Comparison of ENCODE assay signal across 8 cellular contexts in genomic region chr1:225962440-225962975, GRCh38. TPM values are rescaled to one million over a fixed set of nuclear protein-coding genes. Genes with fewer than 3 reads are reported as not detected.
DNase-seq lines count a peak whose midpoint lies in the region; TF ChIP-seq lines count a peak whose summit lies in the region.

No MANE protein-coding gene starts in this region.

- intact Hi-C loops in Calu3 (cut with micrococcal nuclease; ENCODE audit: unreplicated experiment): no loop called here
- intact Hi-C loops in OCI-LY7 (cut with micrococcal nuclease; ENCODE audit: unreplicated experiment): loop anchor here (2.0 kb wide), 1 partner anchor 38 kb away; the partner anchor contains the start of gene PYCR2
- intact Hi-C loops in vagina (cut with DNase I): no loop called here

- BruUV-seq in Calu3 (replicated peaks; lab: Mats Ljungman, UMichigan): no TSS peak
- BruUV-seq in OCI-LY7 (replicated peaks; lab: Mats Ljungman, UMichigan): no TSS peak

- H3K36me3 Mint-ChIP-seq in Calu3 (ENCODE audit: insufficient read depth, unreplicated experiment) (no peaks in the 10 kb centered on the region), H9 (ENCODE audit: insufficient read depth in 1 of 3, low read depth in 3 of 3) (no peaks in the 10 kb centered on the region)

- H3K4me2 ChIP-seq in H9 (ENCODE audit: insufficient read depth, insufficient read length, low read length) (no peak overlapping the region), OCI-LY7 (ENCODE audit: low read length) (peak overlapping the region; percentile 4; the same call in 1 of the 2 replicates), hepatocyte (peak overlapping the region; percentile 37)

- H2BK12ac ChIP-seq in H9 (ENCODE audit: insufficient read length, low read depth, low read length): no peak overlapping the region

- H3K9me3 ChIP-seq in H9 (ENCODE audit: control insufficient read depth, low read depth, low read length) (no peaks in the 10 kb centered on the region), OCI-LY7 (ENCODE audit: low read length) (no peaks in the 10 kb centered on the region), hepatocyte (ENCODE audit: low read depth) (no peaks in the 10 kb centered on the region), vagina (no peaks in the 10 kb centered on the region)

- H3K4ac ChIP-seq in H9 (ENCODE audit: low read depth, low read length): no peak overlapping the region

- TF ChIP-seq CTCF in Calu3 (IDR thresholded peaks at IDR 0.05; ENCODE audit: unreplicated experiment) (peak; percentile 91), H9 (conservative IDR thresholded peaks at IDR 0.05) (peak; percentile 99), OCI-LY7 (conservative IDR thresholded peaks at IDR 0.05; ENCODE audit: low read length) (peak; percentile 99), hepatocyte (IDR thresholded peaks at IDR 0.05; ENCODE audit: poor library complexity) (peak; percentile 55), vagina (IDR thresholded peaks at IDR 0.05) (no peak)

- H2AK5ac ChIP-seq in H9 (ENCODE audit: insufficient read length, low read length): no peak overlapping the region

- no peak overlapping the region for H3K9ac ChIP-seq in H9 (ENCODE audit: extremely low read depth, insufficient read length, low read length)

- no peaks in the 10 kb centered on the region for H4K20me1 ChIP-seq in H9 (ENCODE audit: control insufficient read depth, insufficient read depth, insufficient read length)
- H4K20me1 ChIP-seq in OCI-LY7 (ENCODE audit: insufficient read depth, low read length): no peaks in the 10 kb centered on the region
- no peaks in the 10 kb centered on the region for H4K20me1 ChIP-seq in hepatocyte (ENCODE audit: insufficient read depth, poor library complexity, severe bottlenecking)

- POLR2A ChIA-PET in OCI-LY7 (lab: Charles Lee): interaction anchor here (0.8 to 2.5 kb wide), 3 partner anchors 16 to 184 kb away, joined by 3 to 7 read pairs (median 3); no protein-coding TSS in a partner anchor

- H3K27me3 ChIP-seq in H9 (ENCODE audit: insufficient read depth, low read length): no peaks in the 10 kb centered on the region
- peaks cover 8% of the 10 kb centered on the region for H3K27me3 ChIP-seq in hepatocyte
- no peaks in the 10 kb centered on the region for H3K27me3 ChIP-seq in vagina

- no peak for TF ChIP-seq POLR2A in vagina (IDR thresholded peaks at IDR 0.05)

- no peak overlapping the region for H4K8ac ChIP-seq in H9 (replicated peaks; ENCODE audit: insufficient read length, low read depth, low read length)

- H3K18ac ChIP-seq in H9 (ENCODE audit: insufficient read length, low read depth, low read length): no peak overlapping the region

- H3K27ac ChIP-seq in H9 (ENCODE audit: insufficient read length, low read depth, low read length) (no peak overlapping the region), OCI-LY7 (ENCODE audit: low read depth, low read length, poor library complexity, severe bottlenecking) (no peak overlapping the region), hepatocyte (no peak overlapping the region), vagina (no peak overlapping the region)

- H3K9me2 ChIP-seq in OCI-LY7 (ENCODE audit: insufficient read depth, low read length) (no peaks in the 10 kb centered on the region), hepatocyte (replicated peaks; ENCODE audit: insufficient read depth) (no peaks in the 10 kb centered on the region)

- H3K23ac ChIP-seq in H9 (ENCODE audit: insufficient read length, low read depth, low read length): no peak overlapping the region

- H4K91ac ChIP-seq in H9 (ENCODE audit: insufficient read length, low read depth, low read length): no peak overlapping the region

- H3K4me3 ChIP-seq in OCI-LY7 (ENCODE audit: low read depth, low read length, poor library complexity, severe bottlenecking) (no peak overlapping the region), hepatocyte (no peak overlapping the region), vagina (no peak overlapping the region)

- H2BK20ac ChIP-seq in H9 (ENCODE audit: low read depth, low read length, poor library complexity, severe bottlenecking): no peak overlapping the region

- H3K23me2 ChIP-seq in H9 (ENCODE audit: insufficient read length, low read depth, low read length, poor library complexity, severe bottlenecking): no peaks in the 10 kb centered on the region

- H2AFZ ChIP-seq in H9 (ENCODE audit: low read length): no peak overlapping the region
- H2AFZ ChIP-seq in OCI-LY7 (ENCODE audit: low read length): peak overlapping the region; percentile 18; the same call in 1 of the 2 replicates
- no peak overlapping the region for H2AFZ ChIP-seq in hepatocyte

- no peaks in the 10 kb centered on the region for H3K27me3 Mint-ChIP-seq in Calu3 (ENCODE audit: unreplicated experiment)
- no peaks in the 10 kb centered on the region; the same call in 1 of the 2 replicates for H3K27me3 Mint-ChIP-seq in H9 (ENCODE audit: low read depth)

- H3K36me3 ChIP-seq in OCI-LY7 (ENCODE audit: insufficient read depth, low read length) (no peaks in the 10 kb centered on the region), hepatocyte (replicated peaks; ENCODE audit: insufficient read depth, low read depth) (no peaks in the 10 kb centered on the region), vagina (no peaks in the 10 kb centered on the region)

- no peak overlapping the region for H4K5ac ChIP-seq in H9 (ENCODE audit: insufficient read length, low read depth, low read length)

- H2BK15ac ChIP-seq in H9 (ENCODE audit: low read depth, low read length): no peak overlapping the region

- H3K79me2 ChIP-seq in H9 (ENCODE audit: insufficient read depth, low read length) (no peaks in the 10 kb centered on the region), OCI-LY7 (ENCODE audit: insufficient read depth, low read depth, low read length) (no peaks in the 10 kb centered on the region), hepatocyte (no peaks in the 10 kb centered on the region)

- DNase-seq in Calu3 (peak; percentile 88), H9 (peak; percentile 90), OCI-LY7 (ENCODE audit: low spot score) (peak; percentile 78), activated gamma-delta T cell (lab: John Stamatoyannopoulos, UW) (peak; percentile 22), hepatocyte (ENCODE audit: low spot score) (peak; percentile 61), vagina (ENCODE audit: extremely low spot score in 2 of 2) (no peak), OCI-M2 (lab: John Stamatoyannopoulos, UW; ENCODE audit: unreplicated experiment) (no peak)
- DNase-seq in stimulated activated CD4-positive, alpha-beta T cell treated with anti-CD3 and anti-CD28 coated beads, Interleukin-4, amount 100 ng/mL, for 48 hours (ENCODE audit: low read depth in 2 of 2): peak; percentile 64 to 73

- peak overlapping the region; percentile 52 for H3K4me3 Mint-ChIP-seq in Calu3 (ENCODE audit: low read depth, unreplicated experiment)
- no peak overlapping the region for H3K4me3 Mint-ChIP-seq in H9

- H3K27ac Mint-ChIP-seq in Calu3 (ENCODE audit: unreplicated experiment) (no peak overlapping the region), H9 (no peak overlapping the region)

- H3K79me1 ChIP-seq in H9 (ENCODE audit: insufficient read depth, low read depth, low read length, poor library complexity, severe bottlenecking): no peaks in the 10 kb centered on the region

- no peak overlapping the region for H3T11ph ChIP-seq in H9 (ENCODE audit: low read length)

- no peaks in the 10 kb centered on the region for H3K9me3 Mint-ChIP-seq in Calu3 (ENCODE audit: low read depth, unreplicated experiment)
- no peaks in the 10 kb centered on the region for H3K9me3 Mint-ChIP-seq in H9

- H3K56ac ChIP-seq in H9 (ENCODE audit: insufficient read length, low read depth, low read length): no peak overlapping the region

- no peak overlapping the region for H3K14ac ChIP-seq in H9 (ENCODE audit: insufficient read depth, low read length)

- CTCF ChIA-PET in Calu3 (lab: Charles Lee): interaction anchor here (0.7 to 1.1 kb wide), 3 partner anchors 23 to 1166 kb away, joined by 3 to 5 read pairs (median 3); no protein-coding TSS in a partner anchor
- CTCF ChIA-PET in OCI-LY7 (lab: Charles Lee; ENCODE audit: unreplicated experiment): interaction anchor here (1.2 to 1.3 kb wide), 2 partner anchors 38 to 80 kb away, joined by 3 to 5 read pairs; partner anchors contain the start of gene PYCR2

- no peaks in the 10 kb centered on the region for H3K4me1 ChIP-seq in H9 (ENCODE audit: insufficient read depth, low read length)
- H3K4me1 ChIP-seq in OCI-LY7 (ENCODE audit: insufficient read depth, low read length, poor library complexity, severe bottlenecking): peaks cover 8% of the 10 kb centered on the region
- H3K4me1 ChIP-seq in hepatocyte (ENCODE audit: insufficient read depth): no peaks in the 10 kb centered on the region
- peaks cover 6% of the 10 kb centered on the region for H3K4me1 ChIP-seq in vagina

- no peak overlapping the region for H2BK5ac ChIP-seq in H9 (ENCODE audit: insufficient read length, low read length)

- peaks cover 9% of the 10 kb centered on the region for H3K4me1 Mint-ChIP-seq in Calu3 (ENCODE audit: low read depth, unreplicated experiment)
- 0 out of 4 replicates have a peak, but pooled peaks cover 0 to 1% of the 10 kb centered on the region in 2 experiments for H3K4me1 Mint-ChIP-seq in H9

- H2BK120ac ChIP-seq in H9 (ENCODE audit: low read depth, low read length, poor library complexity, severe bottlenecking): no peak overlapping the region

- no CpG with 5 or more reads among the region's 21 CpGs for WGBS in H9 (ENCODE audit: extremely low coverage, insufficient read length, low lambda C conversion rate)
- 33% methylated on average over 21 of the region's 21 CpGs for WGBS in hepatocyte (ENCODE audit: low lambda C conversion rate, missing lambda C conversion rate)

RNA-seq across cellular contexts. Expression of gene LEFTY2, which starts 21.5 kb away (rescaled TPM):
- not detected in 2 replicates for total RNA-seq in Calu3 (2022)
- 16.3 and 16.9 TPM in 2 replicates for total RNA-seq in H9 (2021)
- 3.8 and 4.8 TPM in 2 replicates for total RNA-seq in OCI-LY7 (2014; rRNA removed; shearing (Covaris generic))
- 4.3 and 7.3 TPM in 2 replicates for total RNA-seq in OCI-LY7 (2022)
- total RNA-seq in hepatocyte: 0.16 and 0.60 TPM in 2 replicates
- polyA plus RNA-seq in hepatocyte: 0.55 and 1.1 TPM in 2 replicates
- total RNA-seq in vagina: 2.7 TPM

RNA-seq across cellular contexts. Expression of gene SDE2, which starts 36.6 kb away (rescaled TPM):
- 26.2 and 28.1 TPM in 2 replicates for total RNA-seq in Calu3 (2022)
- 20.5 and 21.7 TPM in 2 replicates for total RNA-seq in H9 (2021)
- 18.2 and 22.0 TPM in 2 replicates for total RNA-seq in OCI-LY7 (2014; rRNA removed; shearing (Covaris generic))
- 25.0 and 25.4 TPM in 2 replicates for total RNA-seq in OCI-LY7 (2022)
- total RNA-seq in hepatocyte: 24.2 and 27.3 TPM in 2 replicates
- polyA plus RNA-seq in hepatocyte: 14.0 and 14.6 TPM in 2 replicates
- total RNA-seq in vagina: 14.7 TPM

RNA-seq across cellular contexts. Expression of gene PYCR2, which starts 38.5 kb away (rescaled TPM):
- 81.6 and 91.9 TPM in 2 replicates for total RNA-seq in Calu3 (2022)
- total RNA-seq in H9 (2021): 104 TPM in 2 replicates
- total RNA-seq in OCI-LY7 (2014; rRNA removed; shearing (Covaris generic)): 120 and 136 TPM in 2 replicates
- 153 and 181 TPM in 2 replicates for total RNA-seq in OCI-LY7 (2022)
- 26.9 and 33.5 TPM in 2 replicates for total RNA-seq in hepatocyte
- polyA plus RNA-seq in hepatocyte: 49.2 and 60.1 TPM in 2 replicates
- 47.4 TPM for total RNA-seq in vagina

Comparison
In these comparisons a context has a peak if more than half of its experiments do, and no peak if none do; other contexts are left out.
1. DNase-seq: peak in Calu3 (single experiment), H9 (single experiment), OCI-LY7 (single experiment), activated gamma-delta T cell (single experiment), hepatocyte (single experiment) and stimulated activated CD4-positive, alpha-beta T cell treated with anti-CD3 and anti-CD28 coated beads, Interleukin-4, amount 100 ng/mL, for 48 hours (2 of 2); none in vagina (0 of 2) and OCI-M2 (single experiment).
2. CTCF ChIP-seq: peak in Calu3 (single experiment), H9 (single experiment), OCI-LY7 (single experiment) and hepatocyte (single experiment); none in vagina (0 of 3).